ENCODE assay signal across 25 cellular contexts in genomic region chr2:49686291-49686690, GRCh38.
"Had no signal": no experiment of that assay in that cellular context is flagged by ENCODE, and none has a peak within 500 bp of the region (broad histone marks: within the 10 kb centered on the region; RNA-seq: fewer than 3 reads in every experiment).

No MANE protein-coding gene starts in this region.

- FAIRE-seq: frontal cortex, kidney had no signal

- DNase-seq: cortex of kidney; dorsolateral prefrontal cortex; effector CD8-positive, alpha-beta T cell; heart left ventricle; hippocampal formation; kidney; left cardiac atrium; left ventricle myocardium inferior; lower lobe of right lung; midbrain; nucleus accumbens; ovary; sigmoid colon; stimulated activated naive CD4-positive, alpha-beta T cell; stomach; substantia nigra; transverse colon had no signal

- H3K27me3 ChIP-seq: dorsolateral prefrontal cortex, heart left ventricle, neural progenitor cell, ovary, right atrium auricular region, sigmoid colon, stomach, transverse colon had no signal

- H3K27ac ChIP-seq: heart left ventricle, left ventricle myocardium inferior, lower lobe of right lung, neural progenitor cell, ovary, right atrium auricular region, sigmoid colon, skin epidermis, stomach, thoracic aorta, transverse colon had no signal

- H3K36me3 ChIP-seq: heart left ventricle, left ventricle myocardium inferior, lower lobe of right lung, neural progenitor cell, ovary, right atrium auricular region, sigmoid colon, stomach, thoracic aorta, transverse colon had no signal

- H3K9me3 ChIP-seq: heart left ventricle, left ventricle myocardium inferior, lower lobe of right lung, ovary, right atrium auricular region, sigmoid colon, stomach, thoracic aorta, transverse colon had no signal

- H3K9ac ChIP-seq: neural progenitor cell had no signal

- H3K27ac Mint-ChIP-seq: memory B cell; natural killer cell treated with Interleukin-12 subunit alpha and Interleukin-12 subunit beta and Interleukin-15 and Interleukin-18, amount 100 ng/mL, for 72 hours; neural progenitor cell had no signal

- ATAC-seq: esophagus mucosa; heart left ventricle; left cardiac atrium; lower lobe of right lung; natural killer cell treated with Interleukin-12 subunit alpha and Interleukin-12 subunit beta and Interleukin-15 and Interleukin-18, amount 100 ng/mL, for 72 hours had no signal

- H2AFZ ChIP-seq: neural progenitor cell had no signal

- H3K27me3 Mint-ChIP-seq: memory B cell; natural killer cell treated with Interleukin-12 subunit alpha and Interleukin-12 subunit beta and Interleukin-15 and Interleukin-18, amount 100 ng/mL, for 72 hours had no signal

- H3K4me3 ChIP-seq: dorsolateral prefrontal cortex, heart left ventricle, left ventricle myocardium inferior, lower lobe of right lung, neural progenitor cell, ovary, right atrium auricular region, sigmoid colon, skin epidermis, stomach, thoracic aorta, transverse colon had no signal

- H3K4me2 ChIP-seq: neural progenitor cell had no signal

- H3K4me1 Mint-ChIP-seq: memory B cell, neural progenitor cell had no signal

- H3K36me3 Mint-ChIP-seq: memory B cell; natural killer cell treated with Interleukin-12 subunit alpha and Interleukin-12 subunit beta and Interleukin-15 and Interleukin-18, amount 100 ng/mL, for 72 hours; neural progenitor cell had no signal

- H3K9me3 Mint-ChIP-seq: neural progenitor cell had no signal

- H3K4me3 Mint-ChIP-seq: memory B cell; natural killer cell treated with Interleukin-12 subunit alpha and Interleukin-12 subunit beta and Interleukin-15 and Interleukin-18, amount 100 ng/mL, for 72 hours; neural progenitor cell had no signal

- H3K4me1 ChIP-seq: heart left ventricle, left ventricle myocardium inferior, lower lobe of right lung, neural progenitor cell, right atrium auricular region, sigmoid colon, stomach, transverse colon had no signal
